Comparison of ENCODE assay signal across 9 cellular contexts in the genomic region with DNA sequence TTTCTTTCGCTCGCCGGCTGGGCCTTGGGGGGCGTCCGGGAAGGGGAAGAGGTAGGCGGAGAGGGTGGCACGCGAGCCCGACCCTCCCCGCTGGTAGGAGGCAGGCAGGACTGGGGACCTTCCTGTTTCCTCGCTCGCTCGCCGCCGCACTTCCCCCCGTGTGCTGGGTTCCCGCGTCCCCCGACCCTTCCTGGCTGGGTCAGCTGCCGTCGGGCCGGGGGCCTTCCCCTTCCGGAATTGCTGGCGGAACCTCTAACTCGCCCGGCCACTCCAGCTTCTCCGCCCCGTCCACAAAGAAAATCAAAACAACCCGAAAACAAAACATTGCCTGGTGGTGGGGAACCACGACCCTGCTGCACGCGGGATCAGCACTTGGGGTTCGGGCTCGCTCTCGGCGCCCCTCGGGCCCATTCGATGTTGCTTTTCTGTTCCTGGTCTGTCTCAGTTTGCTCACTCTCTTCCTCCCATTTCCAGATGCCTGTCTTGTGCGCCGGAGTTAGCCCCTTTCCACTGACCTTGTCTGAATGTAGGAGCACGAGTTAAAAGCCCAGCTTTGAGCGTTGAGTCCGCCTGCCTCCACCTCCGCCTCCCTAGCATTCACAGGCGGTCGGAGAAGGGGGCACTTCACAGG. TPM values are rescaled to one million over a fixed set of nuclear protein-coding genes. Genes with fewer than 3 reads are reported as not detected.
DNase-seq lines count a peak whose midpoint lies in the region; ATAC-seq, FAIRE-seq and TF ChIP-seq lines count a peak whose summit lies in the region.
"Had no signal": no experiment of that assay in that cellular context is flagged by ENCODE, and none has a peak within 500 bp of the region (broad histone marks: within the 10 kb centered on the region; RNA-seq: fewer than 3 reads in every experiment).

No MANE protein-coding gene starts in this region.

- TF ChIP-seq CTCF in kidney (IDR thresholded peaks at IDR 0.05; ENCODE audit: borderline replicate concordance, extremely low read depth, insufficient read depth) (no peak), spleen (IDR thresholded peaks at IDR 0.05 in 8 of 11, conservative IDR thresholded peaks at IDR 0.05 in 3 of 11) (no peak)

- DNase-seq in Caki2 (ENCODE audit: low read depth) (peak; percentile 21), RKO (ENCODE audit: low spot score) (peak; percentile 48), cerebellar cortex (ENCODE audit: low spot score) (peak; percentile 30), kidney (peak; percentile 88), spleen (peak; percentile 94), NCI-H2107 treated with DMSO at 0.1 percent for 48 hours (lab: John Stamatoyannopoulos, UW; ENCODE audit: unreplicated experiment) (no peak)

- ATAC-seq in GM19324 (IDR thresholded peaks at IDR 0.05; ENCODE audit: low FRiP score, unreplicated experiment) (peak; percentile 40), HG03378 (IDR thresholded peaks at IDR 0.05; ENCODE audit: unreplicated experiment) (peak; percentile 9)

- peak overlapping the region; percentile 82 to 95 for H3K9ac ChIP-seq in kidney (ENCODE audit: low read length in 2 of 2)

- in situ Hi-C loops in Caki2 (cut with HindIII; ENCODE audit: low pct_unique_long_range_greater_than_20kb, low sequenced_read_pairs), result no loop called here

- no peaks in the 10 kb centered on the region for H3K36me3 ChIP-seq in kidney (ENCODE audit: control insufficient read depth in 1 of 2, insufficient read depth in 2 of 2, low read length in 2 of 2)
- H3K36me3 ChIP-seq in spleen, result peaks cover 0 to 9% (median 0%) of the 10 kb centered on the region in 6 donors

- H3K9me3 ChIP-seq in kidney (ENCODE audit: control insufficient read depth in 1 of 2, low read length in 2 of 2), result no peaks in the 10 kb centered on the region
- no peaks in the 10 kb centered on the region for H3K9me3 ChIP-seq in spleen

- WGBS in spleen, 5 donors, result 0 to 1% (median 1%) methylated on average over 35 to 46 of the region's 46 CpGs

- H3K4me3 ChIP-seq in kidney (ENCODE audit: low read length in 2 of 2) (peak overlapping the region; percentile 84 to 86), spleen (peak overlapping the region; percentile 52 to 87 (median 78))

- H3K4me1 ChIP-seq in kidney (ENCODE audit: control insufficient read depth in 1 of 2, insufficient read depth in 1 of 2, low read depth in 1 of 2, low read length in 2 of 2), result peaks cover 16 to 19% of the 10 kb centered on the region in 2 donors
- peaks cover 37 to 64% (median 53%) of the 10 kb centered on the region in 6 donors for H3K4me1 ChIP-seq in spleen

- intact Hi-C loops in kidney (cut with DNase I), result no loop called here
- intact Hi-C loops in spleen (cut with DNase I; ENCODE audit: low total_unique reads), result no loop called here

- peak overlapping the region; percentile 95 to 98 for H3K27ac ChIP-seq in kidney (ENCODE audit: low read depth in 2 of 2, low read length in 2 of 2)
- peak overlapping the region; percentile 64 to 100 (median 99) for H3K27ac ChIP-seq in spleen

- no peak for FAIRE-seq in kidney (lab: Jason Lieb, UNC)
- FAIRE-seq: colon had no signal

- no peaks in the 10 kb centered on the region for H3K27me3 ChIP-seq in spleen (replicated peaks in 1 of 7)

- TF ChIP-seq POLR2A in spleen (IDR thresholded peaks at IDR 0.05), result no peak

RNA-seq across cellular contexts. Expression of a gene that starts 0.6 kb away (rescaled TPM):
- 79.4 and 99.1 TPM in 2 replicates for total RNA-seq in Caki2 (2014; rRNA removed; shearing (Covaris generic); ENCODE audit: low replicate concordance)
- total RNA-seq in kidney (160 TPM), spleen (100 to 1,000 TPM; 180 to 311 (median 224) TPM)
- polyA plus RNA-seq in kidney (ENCODE audit: insufficient read depth, low read depth, low replicate concordance) (70.8 TPM), spleen (10 to 100 TPM; 56.4 to 85.7 (median 66.9) TPM)
